ENCODE assay signal across 9 cellular contexts in the genomic region with DNA sequence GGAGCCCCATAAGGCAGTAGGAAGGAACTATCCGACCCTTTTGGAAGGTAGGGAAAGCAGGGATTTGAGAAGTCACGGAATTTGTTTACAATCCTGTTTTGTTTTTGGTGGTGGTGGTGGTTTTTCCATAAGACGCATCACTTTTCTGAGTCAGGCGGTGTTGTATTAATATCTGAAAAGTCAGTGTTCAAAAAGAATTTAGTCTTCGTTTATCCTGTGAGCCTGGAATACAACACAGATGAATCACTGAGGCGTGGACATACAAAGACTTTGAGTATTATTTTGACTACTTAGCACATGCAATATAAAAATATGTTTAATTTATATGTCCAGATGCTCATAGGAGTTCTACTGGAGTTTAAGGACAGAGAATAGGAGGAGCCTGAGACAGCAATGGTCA. TPM values are rescaled to one million over a fixed set of nuclear protein-coding genes. Genes with fewer than 3 reads are reported as not detected.
DNase-seq lines count a peak whose midpoint lies in the region; ATAC-seq, FAIRE-seq and TF ChIP-seq lines count a peak whose summit lies in the region.
"Had no signal": no experiment of that assay in that cellular context is flagged by ENCODE, and none has a peak within 500 bp of the region (broad histone marks: within the 10 kb centered on the region; RNA-seq: fewer than 3 reads in every experiment).

No MANE protein-coding gene starts in this region.

- H3K27me3 ChIP-seq in GM23248 (replicated peaks; ENCODE audit: insufficient read depth) (no peaks in the 10 kb centered on the region), gastroesophageal sphincter (no peaks in the 10 kb centered on the region)

- H3F3A ChIP-seq in GM23248 (ENCODE audit: insufficient read depth) = no peaks in the 10 kb centered on the region

- peaks cover 7% of the 10 kb centered on the region; the same call in 1 of the 2 replicates for H3K4me1 ChIP-seq in GM23248 (ENCODE audit: insufficient read depth)
- H3K4me1 ChIP-seq in gastroesophageal sphincter = peaks cover 0 to 36% (median 8%) of the 10 kb centered on the region in 3 donors

- TF ChIP-seq POLR2A in gastroesophageal sphincter (IDR thresholded peaks at IDR 0.05) (no peak), H54 (IDR thresholded peaks at IDR 0.05; ENCODE audit: low read depth, low read length) (no peak)

- H3K27ac ChIP-seq in GM23248 (peak overlapping the region; percentile 36), gastroesophageal sphincter (peak overlapping the region in 3 of 4 donors; percentile 86 to 93 (median 91)), skin epidermis (peak overlapping the region in 6 of 21 experiments; percentile 80 to 90 (median 84))

- H2AFZ ChIP-seq in GM23248 = peak overlapping the region; percentile 95

- H3K9me2 ChIP-seq in GM23248 (ENCODE audit: insufficient read depth) = no peaks in the 10 kb centered on the region

- no peak for FAIRE-seq in GM19239 (lab: Jason Lieb, UNC)
- no peak for FAIRE-seq in H54 (lab: Jason Lieb, UNC)

- peak overlapping the region; percentile 80 for H3K4me3 ChIP-seq in GM23248
- peak overlapping the region; percentile 60 for H3K4me3 ChIP-seq in WI38 (ENCODE audit: low read depth, low read length)
- peak overlapping the region; percentile 61 to 80 for H3K4me3 ChIP-seq in gastroesophageal sphincter
- H3K4me3 ChIP-seq in skin epidermis = peak overlapping the region; percentile 63 to 93 (median 72)

- DNase-seq in GM23248 (peak; percentile 43), GOT3 (lab: John Stamatoyannopoulos, UW) (no peak), GM19239 (ENCODE audit: insufficient read length, low spot score) (no peak), H54 (ENCODE audit: insufficient read length, low spot score) (no peak)
- DNase-seq: stimulated activated CD4-positive, alpha-beta T cell treated with anti-CD3 and anti-CD28 coated beads, Interleukin-12 subunit alpha, Interleukin-12 subunit beta, amount 100 ng/mL, for 4 hours had no signal

- H3K79me2 ChIP-seq in GM23248 (ENCODE audit: insufficient read depth) = no peaks in the 10 kb centered on the region

- TF ChIP-seq CTCF in WI38 (IDR thresholded peaks at IDR 0.05; ENCODE audit: low read depth, low read length) = no peak
- no peak for TF ChIP-seq CTCF in gastroesophageal sphincter (IDR thresholded peaks at IDR 0.05)

- H3K9me3 ChIP-seq in GM23248 (ENCODE audit: low read depth) = peaks cover 7% of the 10 kb centered on the region
- H3K9me3 ChIP-seq in gastroesophageal sphincter = peaks cover 0 to 27% (median 0%) of the 10 kb centered on the region in 3 donors

- peak overlapping the region; percentile 80 for H3K9ac ChIP-seq in GM23248

- WGBS in GM23248 (ENCODE audit: low coverage in 1 of 2, low lambda C conversion rate in 2 of 2, missing lambda C conversion rate in 2 of 2), 2 experiments = 64% methylated on average over 6 of the region's 6 CpGs
- WGBS in gastroesophageal sphincter (ENCODE audit: low coverage in 1 of 2), 2 donors = 41 to 55% methylated on average over 4 to 6 of the region's 6 CpGs

- no peak for TF ChIP-seq EP300 in gastroesophageal sphincter (IDR thresholded peaks at IDR 0.05)

- no peaks in the 10 kb centered on the region for H4K20me1 ChIP-seq in GM23248 (ENCODE audit: insufficient read depth)

- peak overlapping the region; percentile 72 for H3K4me2 ChIP-seq in GM23248 (ENCODE audit: unreplicated experiment)

- in situ Hi-C loops in GM23248 (cut with MboI) = no loop called here

- H3K36me3 ChIP-seq in GM23248 (ENCODE audit: low read depth) (peaks cover 21% of the 10 kb centered on the region), gastroesophageal sphincter (peaks cover 4 to 37% of the 10 kb centered on the region in 2 donors)

- no peak for ATAC-seq in gastroesophageal sphincter
- no peak for ATAC-seq in GM18909 (IDR thresholded peaks at IDR 0.05; ENCODE audit: poor library complexity, unreplicated experiment)

RNA-seq across cellular contexts. Expression of a gene that starts 0.8 kb away (rescaled TPM):
- 1.9 and 3.0 TPM in 2 replicates for total RNA-seq in GM23248 (2014; rRNA removed; shearing (Covaris generic))
- 0.79 and 1.0 TPM in 2 replicates for polyA plus RNA-seq in GM23248 (2016; fragmentation: Nextera tagmentation; extraction: Ambion mirVana)
- 10 to 100 TPM in 1 of 4 donors, 1 to 10 TPM in 3; 5.6 to 14.0 (median 7.7) TPM for total RNA-seq in gastroesophageal sphincter

RNA-seq across cellular contexts. Expression of a gene that starts 42.5 kb away (rescaled TPM):
- 5.6 and 7.6 TPM in 2 replicates for total RNA-seq in GM23248 (2014; rRNA removed; shearing (Covaris generic))
- 3.3 and 4.3 TPM in 2 replicates for polyA plus RNA-seq in GM23248 (2016; fragmentation: Nextera tagmentation; extraction: Ambion mirVana)
- total RNA-seq in gastroesophageal sphincter = 1 to 10 TPM; 3.1 to 7.9 (median 3.7) TPM

RNA-seq across cellular contexts. Expression of a gene that starts 48.5 kb away (rescaled TPM):
- total RNA-seq in GM23248 (2014; rRNA removed; shearing (Covaris generic)) = 8.1 and 12.8 TPM in 2 replicates
- polyA plus RNA-seq in GM23248 (2016; fragmentation: Nextera tagmentation; extraction: Ambion mirVana) = 5.3 and 5.6 TPM in 2 replicates
- 10 to 100 TPM; 16.1 to 24.6 (median 17.3) TPM for total RNA-seq in gastroesophageal sphincter
